In the genomic region with DNA sequence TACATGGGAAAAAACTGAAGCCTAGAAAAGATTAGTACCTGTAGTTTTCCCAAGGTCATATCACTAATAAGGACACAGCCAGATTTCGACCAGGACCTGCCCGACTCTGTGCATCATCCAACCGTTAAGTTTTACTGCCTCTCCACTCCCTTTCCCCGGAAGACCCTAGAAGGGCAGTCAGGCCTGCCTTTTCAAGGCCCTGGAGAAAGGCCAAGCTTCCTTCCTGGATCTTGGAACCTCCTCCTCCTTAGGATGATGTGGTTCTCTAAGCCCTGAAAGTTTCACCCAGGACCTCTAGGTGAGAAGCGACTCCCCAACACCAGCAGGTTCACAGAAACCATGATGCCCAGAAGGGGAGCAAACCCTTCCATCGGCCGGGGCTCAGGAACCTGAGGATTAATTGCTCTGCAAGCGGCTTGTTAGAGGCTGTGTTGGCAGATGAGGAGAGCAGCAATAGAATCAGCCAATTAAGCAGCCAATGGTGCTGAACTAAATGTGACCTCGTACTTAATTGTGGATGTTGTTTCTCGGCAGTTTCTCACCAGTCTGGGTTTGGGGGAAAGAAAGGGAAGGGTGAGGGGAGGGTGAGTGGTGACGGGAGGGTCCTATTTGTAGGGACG, we compare ENCODE assay signal across 1 cellular context.
TF ChIP-seq lines count a peak whose summit lies in the region.

No MANE protein-coding gene starts in this region.

TF ChIP-seq in H1, 55 proteins besides CTCF, POLR2A, EP300 and RAD21:
- TF ChIP-seq JUND (IDR thresholded peaks at IDR 0.05; ENCODE audit: low read length) (no peak), CREB1 (IDR thresholded peaks at IDR 0.05) (no peak), ZNF274 (IDR thresholded peaks at IDR 0.05; ENCODE audit: borderline replicate concordance, extremely low read depth, low read length) (no peak), TEAD4 (IDR thresholded peaks at IDR 0.05; ENCODE audit: low read depth, low read length) (no peak), YY1 (IDR thresholded peaks at IDR 0.05; ENCODE audit: low read depth, low read length) (no peak)
